ENCODE assay signal across 8 cellular contexts in genomic region chr5:66814146-66814991, GRCh38.
A peak's percentile ranks its signal among the peaks of the same experiment; 100 is the strongest.
DNase-seq lines count a peak whose midpoint lies in the region; ATAC-seq and TF ChIP-seq lines count a peak whose summit lies in the region.

No MANE protein-coding gene starts in this region.

- no peak overlapping the region for H3K4me3 Mint-ChIP-seq in brain
- no peak overlapping the region for H3K4me3 Mint-ChIP-seq in stimulated activated memory B cell treated with anti-CD40 and anti-IgM and Interleukin-4, amounts not matched to agents 10 μg/mL and 1 μg/mL and 100 μg/mL, for 72 hours

- H3K27ac Mint-ChIP-seq in brain, result no peak overlapping the region
- H3K27ac Mint-ChIP-seq in stimulated activated memory B cell treated with anti-CD40 and anti-IgM and Interleukin-4, amounts not matched to agents 10 μg/mL and 1 μg/mL and 100 μg/mL, for 72 hours, result no peak overlapping the region

- H3K27me3 Mint-ChIP-seq in brain, result peaks cover 7% of the 10 kb centered on the region
- H3K27me3 Mint-ChIP-seq in stimulated activated memory B cell treated with anti-CD40 and anti-IgM and Interleukin-4, amounts not matched to agents 10 μg/mL and 1 μg/mL and 100 μg/mL, for 72 hours, result no peaks in the 10 kb centered on the region

- peak; percentile 62 for ATAC-seq in HG03432 (IDR thresholded peaks at IDR 0.05; ENCODE audit: unreplicated experiment)
- ATAC-seq in stimulated activated memory B cell treated with anti-CD40 and anti-IgM and Interleukin-4, amounts not matched to agents 10 μg/mL and 1 μg/mL and 100 μg/mL, for 72 hours, result peak; percentile 67
- no peak for ATAC-seq in GM18505 (IDR thresholded peaks at IDR 0.05; ENCODE audit: unreplicated experiment)

- POLR2A ChIA-PET in RWPE1 (lab: Yijun Ruan, JAX; ENCODE audit: low non-redundant PET), result interaction anchor here (0.6 kb wide), 2 partner anchors 1175 to 1458 kb away, joined by 3 to 6 read pairs; no protein-coding TSS in a partner anchor

- H3K36me3 Mint-ChIP-seq in brain, result no peaks in the 10 kb centered on the region
- H3K36me3 Mint-ChIP-seq in stimulated activated memory B cell treated with anti-CD40 and anti-IgM and Interleukin-4, amounts not matched to agents 10 μg/mL and 1 μg/mL and 100 μg/mL, for 72 hours, result no peaks in the 10 kb centered on the region

- DNase-seq in AG08395 (ENCODE audit: low spot score), result peak; percentile 53
- peak; percentile 52 for DNase-seq in GM10266 (ENCODE audit: extremely low spot score)
- DNase-seq in RWPE1 (ENCODE audit: low spot score), result peak; percentile 83
- peak; percentile 65 for DNase-seq in left kidney (ENCODE audit: low read depth, low spot score)

- H3K9me3 Mint-ChIP-seq in brain, result no peaks in the 10 kb centered on the region
- no peaks in the 10 kb centered on the region for H3K9me3 Mint-ChIP-seq in stimulated activated memory B cell treated with anti-CD40 and anti-IgM and Interleukin-4, amounts not matched to agents 10 μg/mL and 1 μg/mL and 100 μg/mL, for 72 hours

- H3K27ac ChIP-seq in RWPE1, result no peak overlapping the region

- no peak for TF ChIP-seq POLR2A in GM18505 (IDR thresholded peaks at IDR 0.05; ENCODE audit: borderline replicate concordance, extremely low read depth, insufficient read depth, insufficient read length)

- TF ChIP-seq CTCF in GM10266 (IDR thresholded peaks at IDR 0.05; ENCODE audit: control insufficient read depth, insufficient read depth, low read depth, missing control alignments), result peak; percentile 67
- peak; percentile 91 for TF ChIP-seq CTCF in RWPE1 (conservative IDR thresholded peaks at IDR 0.05; ENCODE audit: low read depth)
- peak; percentile 67 to 84 for TF ChIP-seq CTCF in brain (conservative IDR thresholded peaks at IDR 0.05)

- CTCF ChIA-PET in RWPE1 (lab: Yijun Ruan, JAX), result interaction anchor here (0.5 to 4.2 kb wide), 23 partner anchors 8 to 1034 kb away, joined by 3 to 27 read pairs (median 3); no protein-coding TSS in a partner anchor

- peaks cover 12% of the 10 kb centered on the region for H3K4me1 Mint-ChIP-seq in brain
- peaks cover 35% of the 10 kb centered on the region for H3K4me1 Mint-ChIP-seq in stimulated activated memory B cell treated with anti-CD40 and anti-IgM and Interleukin-4, amounts not matched to agents 10 μg/mL and 1 μg/mL and 100 μg/mL, for 72 hours
